ENCODE assay signal across 2 cellular contexts in the genomic region with DNA sequence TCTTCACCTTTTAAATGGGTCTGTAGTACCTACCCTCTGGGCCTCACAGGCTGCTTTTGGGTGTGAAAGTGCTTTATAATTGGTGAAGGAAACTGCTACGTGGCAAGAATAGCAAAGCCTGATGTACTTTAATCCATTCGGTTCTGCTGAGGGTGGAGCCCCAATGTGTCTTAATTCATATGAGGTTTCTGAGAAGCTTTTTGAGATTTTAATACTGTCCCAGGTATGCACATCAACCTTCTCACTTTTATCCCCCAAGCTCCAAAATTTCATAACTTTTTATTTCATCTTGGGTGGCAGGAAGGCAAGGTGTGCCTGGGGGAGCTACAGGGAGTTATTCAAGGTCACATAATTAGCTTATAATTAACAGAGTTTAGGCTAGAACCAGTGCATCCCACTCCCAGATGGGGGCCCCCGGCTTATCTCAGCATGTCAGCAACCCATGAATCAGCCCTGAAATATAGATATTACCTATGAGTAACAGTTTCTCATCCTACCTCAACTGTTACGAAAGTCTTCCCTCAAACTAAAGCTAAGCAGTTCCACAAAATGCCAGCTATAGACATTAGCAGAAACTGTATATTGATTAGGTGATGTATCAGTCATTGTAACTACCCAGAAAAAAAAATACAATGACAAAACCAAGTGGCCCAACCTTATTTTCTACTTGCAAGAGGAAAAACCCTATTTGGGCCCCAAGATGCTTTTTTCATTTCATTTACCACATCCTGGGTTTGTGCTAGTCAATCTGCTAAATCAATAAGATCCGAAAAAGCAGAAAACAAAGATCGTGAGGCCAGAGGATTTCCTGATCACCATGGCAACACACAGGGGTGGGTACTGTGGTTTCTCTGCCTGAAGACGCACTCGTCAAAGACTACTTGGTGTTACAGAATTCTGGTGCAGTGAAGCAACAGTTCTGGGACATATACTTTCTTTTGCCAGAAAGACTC.
TF ChIP-seq lines count a peak whose summit lies in the region.

No MANE protein-coding gene starts in this region.

TF ChIP-seq in IMR-90, 13 proteins besides CTCF, POLR2A, EP300 and RAD21:
- peak; percentile 81 for TF ChIP-seq CEBPB (IDR thresholded peaks at IDR 0.05; ENCODE audit: low read depth, low read length)
- TF ChIP-seq RFX5 (IDR thresholded peaks at IDR 0.05; ENCODE audit: low read depth, low read length) = no peak
- 0 out of 2 replicates have a peak, but pooled peaks have one; percentile 26 for TF ChIP-seq FOS (IDR thresholded peaks at IDR 0.05; ENCODE audit: low read depth, low read length)
- peak; percentile 56; the same call in 1 of the 2 replicates for TF ChIP-seq MAZ (IDR thresholded peaks at IDR 0.05; ENCODE audit: borderline replicate concordance, low read depth, low read length)

TF ChIP-seq in endothelial cell of umbilical vein, 7 proteins besides CTCF, POLR2A, EP300 and RAD21:
- TF ChIP-seq FOS (IDR thresholded peaks at IDR 0.05; ENCODE audit: borderline replicate concordance, insufficient read depth, low read length) (peak; percentile 33), MYC (IDR thresholded peaks at IDR 0.05; ENCODE audit: low read depth, low read length) (no peak), EZH2 (IDR thresholded peaks at IDR 0.05; ENCODE audit: borderline replicate concordance, low read depth, low read length, severe bottlenecking) (no peak), JUN (IDR thresholded peaks at IDR 0.05; ENCODE audit: borderline replicate concordance, insufficient read depth, insufficient read length, low read depth) (no peak), GATA2 (IDR thresholded peaks at IDR 0.05; ENCODE audit: insufficient read depth, insufficient read length, low read depth, low read length) (peak; percentile 68), POLR2AphosphoS5 (IDR thresholded peaks at IDR 0.05; ENCODE audit: insufficient read depth, low read depth, low read length) (no peak)
- TF ChIP-seq, protein P1, sequence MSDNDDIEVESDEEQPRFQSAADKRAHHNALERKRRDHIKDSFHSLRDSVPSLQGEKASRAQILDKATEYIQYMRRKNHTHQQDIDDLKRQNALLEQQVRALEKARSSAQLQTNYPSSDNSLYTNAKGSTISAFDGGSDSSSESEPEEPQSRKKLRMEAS (IDR thresholded peaks at IDR 0.05; ENCODE audit: insufficient read depth, insufficient read length) = no peak
